Comparison of ENCODE assay signal across 8 cellular contexts in the genomic region with DNA sequence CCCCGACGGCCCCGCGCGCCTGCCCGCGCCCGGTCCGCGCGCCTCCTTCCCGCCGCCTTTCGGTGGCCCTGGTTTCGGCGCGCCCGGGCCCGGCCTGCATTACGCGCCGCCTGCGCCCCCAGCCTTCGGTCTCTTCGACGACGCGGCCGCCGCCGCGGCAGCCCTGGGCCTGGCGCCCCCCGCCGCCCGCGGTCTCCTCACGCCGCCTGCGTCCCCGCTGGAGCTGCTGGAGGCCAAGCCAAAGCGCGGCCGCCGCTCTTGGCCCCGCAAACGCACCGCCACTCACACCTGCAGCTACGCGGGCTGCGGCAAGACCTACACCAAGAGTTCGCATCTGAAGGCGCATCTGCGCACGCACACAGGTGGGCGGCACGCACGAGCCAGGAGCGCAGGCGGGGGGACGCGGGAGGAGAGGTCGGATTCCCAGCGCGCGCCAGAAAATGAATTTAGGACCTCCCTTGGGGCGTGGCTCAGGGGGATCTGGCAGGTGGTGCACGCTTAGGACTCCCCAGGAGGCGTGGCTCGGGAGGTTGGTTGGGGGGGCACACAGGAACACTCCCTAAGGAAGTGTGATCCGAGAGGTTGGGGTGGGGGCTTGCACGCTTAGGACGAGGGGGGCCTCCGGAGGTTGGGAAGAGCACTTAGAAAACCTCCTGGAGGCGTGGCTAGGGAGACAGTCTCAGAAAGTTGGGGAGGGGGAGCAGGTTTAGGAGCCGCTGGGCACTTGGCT. TPM values are rescaled to one million over a fixed set of nuclear protein-coding genes. Genes with fewer than 3 reads are reported as not detected.
DNase-seq lines count a peak whose midpoint lies in the region; ATAC-seq, FAIRE-seq and TF ChIP-seq lines count a peak whose summit lies in the region.

No MANE protein-coding gene starts in this region.

- no peak for TF ChIP-seq POLR2A in GM12892 (IDR thresholded peaks at IDR 0.05; ENCODE audit: low read depth, low read length)

- peaks cover 34% of the 10 kb centered on the region for H3K36me3 Mint-ChIP-seq in activated naive CD8-positive, alpha-beta T cell treated with anti-CD3 and anti-CD28 coated beads, Interleukin-2, amount 10 ng/mL, durations not matched to agents 7 days and 5 days

- 2 to 3% (median 3%) methylated on average over 57 to 76 of the region's 76 CpGs for WGBS in small intestine, 3 donors

- no peaks in the 10 kb centered on the region for H3K9me3 Mint-ChIP-seq in activated naive CD8-positive, alpha-beta T cell treated with anti-CD3 and anti-CD28 coated beads, Interleukin-2, amount 10 ng/mL, durations not matched to agents 7 days and 5 days

- FAIRE-seq in small intestine (lab: Jason Lieb, UNC) (no peak), GM12892 (lab: Jason Lieb, UNC) (no peak)

- H3K9me3 ChIP-seq in small intestine (ENCODE audit: control insufficient read depth, low read depth) = no peaks in the 10 kb centered on the region

- TF ChIP-seq CTCF in GM13976 (IDR thresholded peaks at IDR 0.05; ENCODE audit: borderline replicate concordance, control extremely low read depth, extremely low read depth, insufficient read depth, missing control alignments) = no peak

- POLR2A ChIA-PET in activated naive CD8-positive, alpha-beta T cell treated with anti-CD3 and anti-CD28 coated beads, Interleukin-2, amount 10 ng/mL, durations not matched to agents 7 days and 5 days (lab: Charles Lee) = interaction anchor here (0.5 to 10.1 kb wide), 8 partner anchors 13 to 166 kb away, joined by 3 to 532 read pairs (median 20); no protein-coding TSS in a partner anchor

- H3K4me3 Mint-ChIP-seq in activated naive CD8-positive, alpha-beta T cell treated with anti-CD3 and anti-CD28 coated beads, Interleukin-2, amount 10 ng/mL, durations not matched to agents 7 days and 5 days = peak overlapping the region; percentile 92

- H3K27me3 ChIP-seq in small intestine (ENCODE audit: control insufficient read depth in 2 of 2, insufficient read depth in 2 of 2, low read length in 2 of 2) = peaks cover 0 to 12% of the 10 kb centered on the region in 2 donors

- peaks cover 43% of the 10 kb centered on the region for H3K27me3 Mint-ChIP-seq in activated naive CD8-positive, alpha-beta T cell treated with anti-CD3 and anti-CD28 coated beads, Interleukin-2, amount 10 ng/mL, durations not matched to agents 7 days and 5 days

- H3K4me1 ChIP-seq in small intestine (ENCODE audit: control insufficient read depth in 2 of 2, insufficient read depth in 1 of 2, low read depth in 1 of 2, low read length in 1 of 2) = peaks cover 0 to 3% of the 10 kb centered on the region in 2 donors

- H3K27ac Mint-ChIP-seq in activated naive CD8-positive, alpha-beta T cell treated with anti-CD3 and anti-CD28 coated beads, Interleukin-2, amount 10 ng/mL, durations not matched to agents 7 days and 5 days = peak overlapping the region; percentile 89

- DNase-seq in DMS114 treated with DMSO at 0.1 percent for 48 hours (lab: John Stamatoyannopoulos, UW; ENCODE audit: unreplicated experiment) = peak; percentile 46
- peak; percentile 92 for DNase-seq in NCI-H2171 (lab: John Stamatoyannopoulos, UW)
- DNase-seq in activated naive CD8-positive, alpha-beta T cell treated with anti-CD3 and anti-CD28 coated beads, Interleukin-2, amount 10 ng/mL, durations not matched to agents 7 days and 5 days = peak; percentile 66
- peak; percentile 35 for DNase-seq in iPS DF 19.7 (ENCODE audit: low read depth, low spot score)
- no peak for DNase-seq in small intestine
- no peak for DNase-seq in GM13976 (ENCODE audit: low spot score)
- DNase-seq in GM12892 (ENCODE audit: insufficient read length) = no peak
- DNase-seq in HCEC 1CT = no peak

- no peaks in the 10 kb centered on the region for H3K36me3 ChIP-seq in small intestine (ENCODE audit: control insufficient read depth in 2 of 2, insufficient read depth in 2 of 2, low read length in 2 of 2)

- no peak for ATAC-seq in activated naive CD8-positive, alpha-beta T cell treated with anti-CD3 and anti-CD28 coated beads, Interleukin-2, amount 10 ng/mL, durations not matched to agents 7 days and 5 days (ENCODE audit: low read depth)

- in situ Hi-C loops in GM13976 (cut with MboI; ENCODE audit: low sequenced_read_pairs, unreplicated experiment) = no loop called here

- peak overlapping the region in 1 of 2 donors; percentile 83 for H3K27ac ChIP-seq in small intestine (ENCODE audit: low read depth in 1 of 2, low read length in 1 of 2)

- H3K4me3 ChIP-seq in small intestine (ENCODE audit: low read depth in 1 of 2, low read length in 2 of 2) = peak overlapping the region; percentile 63 to 96

- peaks cover 39% of the 10 kb centered on the region for H3K4me1 Mint-ChIP-seq in activated naive CD8-positive, alpha-beta T cell treated with anti-CD3 and anti-CD28 coated beads, Interleukin-2, amount 10 ng/mL, durations not matched to agents 7 days and 5 days

RNA-seq across cellular contexts. Expression of a gene that starts 1.2 kb away (rescaled TPM):
- total RNA-seq in activated naive CD8-positive, alpha-beta T cell treated with anti-CD3 and anti-CD28 coated beads, Interleukin-2, amount 10 ng/mL, durations not matched to agents 7 days and 5 days = 100 to 1,000 TPM; 172 to 193 TPM
- 10 to 100 TPM in 1 of 3 donors, 1 to 10 TPM in 2; 1.1 to 25.4 (median 3.8) TPM for polyA plus RNA-seq in small intestine
- 1.7 TPM for polyA plus RNA-seq in GM12892 (2012; ENCODE audit: missing spikeins)

Comparison
In these comparisons a context has a peak if more than half of its experiments do, and no peak if none do; other contexts are left out.
1. DNase-seq: peak in DMS114 treated with DMSO at 0.1 percent for 48 hours (single experiment), NCI-H2171 (single experiment), activated naive CD8-positive, alpha-beta T cell treated with anti-CD3 and anti-CD28 coated beads, Interleukin-2, amount 10 ng/mL, durations not matched to agents 7 days and 5 days (single experiment) and iPS DF 19.7 (single experiment); none in small intestine (single experiment), GM13976 (single experiment), GM12892 (single experiment) and HCEC 1CT (single experiment).